Comparison of ENCODE assay signal across 11 cellular contexts in the genomic region with DNA sequence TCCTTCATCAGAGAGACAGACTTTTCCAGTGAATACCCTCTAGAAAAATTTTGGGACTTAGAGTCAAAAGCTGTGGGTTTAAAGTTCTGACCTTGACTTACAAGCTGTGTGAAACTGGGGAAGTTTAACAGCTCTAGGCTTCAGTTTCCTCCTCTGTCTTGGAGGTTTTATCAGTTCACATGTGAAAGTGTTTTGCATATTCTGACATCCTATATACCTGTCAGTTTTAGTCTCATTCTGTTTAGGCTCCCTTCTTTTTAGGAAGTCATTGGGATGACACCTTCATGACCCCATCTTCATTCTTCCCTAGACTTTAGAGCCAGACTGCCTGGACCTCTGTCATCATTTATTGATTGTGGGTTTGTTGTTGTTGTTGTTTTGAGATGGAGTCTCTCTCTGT. TPM values are rescaled to one million over a fixed set of nuclear protein-coding genes. Genes with fewer than 3 reads are reported as not detected.
DNase-seq lines count a peak whose midpoint lies in the region; ATAC-seq and TF ChIP-seq lines count a peak whose summit lies in the region.
"Had no signal": no experiment of that assay in that cellular context is flagged by ENCODE, and none has a peak within 500 bp of the region (broad histone marks: within the 10 kb centered on the region; RNA-seq: fewer than 3 reads in every experiment).

No MANE protein-coding gene starts in this region.

- peaks cover 0 to 4% (median 0%) of the 10 kb centered on the region in 4 donors for H3K36me3 ChIP-seq in stomach

- TF ChIP-seq EP300 in stomach (IDR thresholded peaks at IDR 0.05) = no peak

- H3K27ac ChIP-seq in stomach = peak overlapping the region in 4 of 5 donors; percentile 36 to 95 (median 84)
- H3K27ac ChIP-seq: A549 had no signal

- peak; percentile 4 for DNase-seq in SKM-1 treated with dmso at 0.1 percent for 144 hours (lab: John Stamatoyannopoulos, UW; ENCODE audit: unreplicated experiment)
- no peak for DNase-seq in SKM-1 (lab: John Stamatoyannopoulos, UW; ENCODE audit: unreplicated experiment)
- peak; percentile 37 for DNase-seq in amniotic epithelial cell (ENCODE audit: low read depth)
- DNase-seq in stomach = no peak
- DNase-seq in mesenteric fat pad (ENCODE audit: low spot score) = no peak
- DNase-seq in NCI-H510A (lab: John Stamatoyannopoulos, UW) = no peak
- no peak for DNase-seq in stimulated activated CD4-positive, alpha-beta T cell treated with anti-CD3 and anti-CD28 coated beads, Interleukin-15, amount 100 ng/mL, for 24 hours
- DNase-seq: mammary epithelial cell, NCI-H524 had no signal

- no peak for TF ChIP-seq POLR2A in stomach (IDR thresholded peaks at IDR 0.05)

- H3K4me3 ChIP-seq in stomach = no peak overlapping the region
- H3K4me3 ChIP-seq: A549 had no signal

- peak; percentile 52 for ATAC-seq in GM21515 (IDR thresholded peaks at IDR 0.05; ENCODE audit: unreplicated experiment)
- ATAC-seq: A549 had no signal

- no peak for TF ChIP-seq CTCF in stomach (IDR thresholded peaks at IDR 0.05)

- intact Hi-C loops in stomach (cut with DNase I; ENCODE audit: low total_unique reads) = no loop called here

- H3K27me3 ChIP-seq in stomach = no peaks in the 10 kb centered on the region

- H3K9me3 ChIP-seq in stomach = no peaks in the 10 kb centered on the region
- H3K9me3 ChIP-seq: A549 had no signal

- H3K4me1 ChIP-seq in stomach = peaks cover 70 to 99% (median 83%) of the 10 kb centered on the region in 4 donors

RNA-seq across cellular contexts. Expression of a gene that starts 44.4 kb away (rescaled TPM):
- 10 to 100 TPM; 22.2 to 60.8 (median 37.8) TPM for total RNA-seq in stomach
- polyA plus RNA-seq in stomach = 10 to 100 TPM in 1 of 3 donors, 1 to 10 TPM in 2; 4.4 to 10.4 (median 9.0) TPM
- 35.5 TPM for total RNA-seq in mesenteric fat pad

Comparison
In these comparisons a context has a peak if more than half of its experiments do, and no peak if none do; other contexts are left out.
1. DNase-seq: peak in SKM-1 treated with dmso at 0.1 percent for 144 hours (single experiment) and amniotic epithelial cell (single experiment); none in SKM-1 (single experiment), stomach (single experiment), mesenteric fat pad (single experiment), NCI-H510A (single experiment) and stimulated activated CD4-positive, alpha-beta T cell treated with anti-CD3 and anti-CD28 coated beads, Interleukin-15, amount 100 ng/mL, for 24 hours (single experiment).